12 cellular contexts compared by ENCODE assay signal in the genomic region with DNA sequence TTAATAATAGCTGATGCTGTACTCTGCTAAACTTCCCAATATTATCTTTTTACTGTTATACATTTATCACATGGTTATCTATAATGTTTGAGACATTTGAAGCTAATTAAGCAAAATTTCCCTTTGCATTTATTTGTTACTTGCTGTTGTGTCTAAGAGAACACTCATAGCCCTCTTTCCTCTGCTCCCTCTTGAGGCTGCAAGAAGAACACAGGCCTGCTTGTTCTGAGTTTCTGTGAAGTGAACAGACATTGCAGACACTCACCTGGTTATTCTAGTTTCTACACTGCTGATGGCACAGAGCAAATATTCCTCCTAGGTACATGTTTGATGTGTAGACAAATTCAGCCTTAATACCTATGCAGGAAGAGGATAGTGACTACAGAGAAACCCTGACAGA.
DNase-seq lines count a peak whose midpoint lies in the region; ATAC-seq lines count a peak whose summit lies in the region.
"Had no signal": no experiment of that assay in that cellular context is flagged by ENCODE, and none has a peak within 500 bp of the region (broad histone marks: within the 10 kb centered on the region; RNA-seq: fewer than 3 reads in every experiment).

No MANE protein-coding gene starts in this region.

- H4K8ac ChIP-seq in mesendoderm (ENCODE audit: low read depth, low read length) = no peak overlapping the region

- H3K4me1 Mint-ChIP-seq in CD4-positive, alpha-beta memory T cell = no peaks in the 10 kb centered on the region

- POLR2A ChIA-PET in CD4-positive, alpha-beta memory T cell (lab: Charles Lee; ENCODE audit: partially characterized antibody) = no interaction called here

- ATAC-seq in HG03442 (IDR thresholded peaks at IDR 0.05; ENCODE audit: unreplicated experiment) (no peak), GM19023 (IDR thresholded peaks at IDR 0.05; ENCODE audit: unreplicated experiment) (no peak)
- ATAC-seq: gastroesophageal sphincter had no signal

- no peak overlapping the region for H3K27ac ChIP-seq in mesendoderm (ENCODE audit: low read depth, low read length)
- no peak overlapping the region for H3K27ac ChIP-seq in CD4-positive, alpha-beta memory T cell (ENCODE audit: low read depth, low read length)
- H3K27ac ChIP-seq: neutrophil had no signal

- H3K27me3 Mint-ChIP-seq in CD4-positive, alpha-beta memory T cell = no peaks in the 10 kb centered on the region
- H3K27me3 Mint-ChIP-seq: activated naive CD8-positive, alpha-beta T cell had no signal

- H3K9ac ChIP-seq in mesendoderm (ENCODE audit: low read length) = no peak overlapping the region

- no peak overlapping the region for H3K56ac ChIP-seq in mesendoderm (ENCODE audit: low read length)

- no peaks in the 10 kb centered on the region for H3K4me1 ChIP-seq in mesendoderm (ENCODE audit: control insufficient read depth, low read depth, low read length)
- no peaks in the 10 kb centered on the region for H3K4me1 ChIP-seq in CD4-positive, alpha-beta memory T cell (ENCODE audit: insufficient read depth, low read length)

- no peak overlapping the region for H2BK5ac ChIP-seq in mesendoderm (ENCODE audit: low read length)

- no peaks in the 10 kb centered on the region for H3K9me3 ChIP-seq in CD4-positive, alpha-beta memory T cell (ENCODE audit: control insufficient read depth in 1 of 2, low read length in 2 of 2)
- H3K9me3 ChIP-seq: gastroesophageal sphincter, neutrophil had no signal

- no peaks in the 10 kb centered on the region for H3K79me2 ChIP-seq in mesendoderm (ENCODE audit: control insufficient read depth, insufficient read depth, low read length)

- intact Hi-C loops in CD4-positive, alpha-beta memory T cell (cut with micrococcal nuclease) = no loop called here

- no peaks in the 10 kb centered on the region for H3K79me1 ChIP-seq in mesendoderm (ENCODE audit: low read length)

- H3K9me3 Mint-ChIP-seq in CD4-positive, alpha-beta memory T cell = peaks cover 0 to 15% (median 1%) of the 10 kb centered on the region in 8 donors

- H3K36me3 ChIP-seq in mesendoderm (ENCODE audit: control insufficient read depth, insufficient read depth, low read length) = no peaks in the 10 kb centered on the region
- H3K36me3 ChIP-seq in CD4-positive, alpha-beta memory T cell (ENCODE audit: insufficient read depth, low read length) = no peaks in the 10 kb centered on the region
- H3K36me3 ChIP-seq: gastroesophageal sphincter, neutrophil had no signal

- H3K4me3 Mint-ChIP-seq in CD4-positive, alpha-beta memory T cell = no peak overlapping the region
- H3K4me3 Mint-ChIP-seq: activated naive CD8-positive, alpha-beta T cell had no signal

- no peak overlapping the region for H3K18ac ChIP-seq in mesendoderm (ENCODE audit: low read length)

- H2BK15ac ChIP-seq in mesendoderm (replicated peaks; ENCODE audit: low read depth) = no peak overlapping the region

- no peak overlapping the region for H3K4ac ChIP-seq in mesendoderm (ENCODE audit: low read depth, low read length)

- H4K5ac ChIP-seq in mesendoderm (ENCODE audit: low read length) = no peak overlapping the region

- no peak overlapping the region for H3K27ac Mint-ChIP-seq in CD4-positive, alpha-beta memory T cell
- H3K27ac Mint-ChIP-seq: activated naive CD8-positive, alpha-beta T cell had no signal

- no peak overlapping the region for H3K23ac ChIP-seq in mesendoderm (ENCODE audit: low read length)

- no peak overlapping the region for H3K4me3 ChIP-seq in mesendoderm (ENCODE audit: low read length)
- H3K4me3 ChIP-seq in CD4-positive, alpha-beta memory T cell (ENCODE audit: low read length in 2 of 2) = no peak overlapping the region
- H3K4me3 ChIP-seq: gastroesophageal sphincter had no signal

- no peaks in the 10 kb centered on the region for H3K36me3 Mint-ChIP-seq in CD4-positive, alpha-beta memory T cell
- H3K36me3 Mint-ChIP-seq: activated naive CD8-positive, alpha-beta T cell had no signal

- CTCF ChIA-PET in CD4-positive, alpha-beta memory T cell (lab: Charles Lee; ENCODE audit: partially characterized antibody) = no interaction called here

- DNase-seq in DMS53 (lab: John Stamatoyannopoulos, UW) (peak; percentile 59), NCI-H510A treated with DMSO at 0.1 percent for 48 hours (lab: John Stamatoyannopoulos, UW) (peak; percentile 19), cerebellar cortex (ENCODE audit: low spot score) (peak; percentile 16), mesendoderm (peak; percentile 58), NK-92 (lab: John Stamatoyannopoulos, UW; ENCODE audit: unreplicated experiment) (no peak)
- no peak for DNase-seq in CD4-positive, alpha-beta memory T cell
- DNase-seq: T1000 had no signal

- no peak overlapping the region for H2BK120ac ChIP-seq in mesendoderm (ENCODE audit: low read depth, low read length)

- no peak overlapping the region for H2AK5ac ChIP-seq in mesendoderm (ENCODE audit: low read length)

- H3K27me3 ChIP-seq in mesendoderm (ENCODE audit: insufficient read depth, low read length, poor library complexity) = no peaks in the 10 kb centered on the region
- no peaks in the 10 kb centered on the region for H3K27me3 ChIP-seq in CD4-positive, alpha-beta memory T cell (ENCODE audit: insufficient read depth, low read length)
- H3K27me3 ChIP-seq: gastroesophageal sphincter, neutrophil had no signal

- no peak overlapping the region for H3K4me2 ChIP-seq in mesendoderm (ENCODE audit: low read length)

Comparison
In these comparisons a context has a peak if more than half of its experiments do, and no peak if none do; other contexts are left out.
1. DNase-seq: peak in DMS53 (single experiment), NCI-H510A treated with DMSO at 0.1 percent for 48 hours (single experiment), cerebellar cortex (single experiment) and mesendoderm (single experiment); none in NK-92 (single experiment) and CD4-positive, alpha-beta memory T cell (0 of 5).